ENCODE assay signal across 8 cellular contexts in the genomic region with DNA sequence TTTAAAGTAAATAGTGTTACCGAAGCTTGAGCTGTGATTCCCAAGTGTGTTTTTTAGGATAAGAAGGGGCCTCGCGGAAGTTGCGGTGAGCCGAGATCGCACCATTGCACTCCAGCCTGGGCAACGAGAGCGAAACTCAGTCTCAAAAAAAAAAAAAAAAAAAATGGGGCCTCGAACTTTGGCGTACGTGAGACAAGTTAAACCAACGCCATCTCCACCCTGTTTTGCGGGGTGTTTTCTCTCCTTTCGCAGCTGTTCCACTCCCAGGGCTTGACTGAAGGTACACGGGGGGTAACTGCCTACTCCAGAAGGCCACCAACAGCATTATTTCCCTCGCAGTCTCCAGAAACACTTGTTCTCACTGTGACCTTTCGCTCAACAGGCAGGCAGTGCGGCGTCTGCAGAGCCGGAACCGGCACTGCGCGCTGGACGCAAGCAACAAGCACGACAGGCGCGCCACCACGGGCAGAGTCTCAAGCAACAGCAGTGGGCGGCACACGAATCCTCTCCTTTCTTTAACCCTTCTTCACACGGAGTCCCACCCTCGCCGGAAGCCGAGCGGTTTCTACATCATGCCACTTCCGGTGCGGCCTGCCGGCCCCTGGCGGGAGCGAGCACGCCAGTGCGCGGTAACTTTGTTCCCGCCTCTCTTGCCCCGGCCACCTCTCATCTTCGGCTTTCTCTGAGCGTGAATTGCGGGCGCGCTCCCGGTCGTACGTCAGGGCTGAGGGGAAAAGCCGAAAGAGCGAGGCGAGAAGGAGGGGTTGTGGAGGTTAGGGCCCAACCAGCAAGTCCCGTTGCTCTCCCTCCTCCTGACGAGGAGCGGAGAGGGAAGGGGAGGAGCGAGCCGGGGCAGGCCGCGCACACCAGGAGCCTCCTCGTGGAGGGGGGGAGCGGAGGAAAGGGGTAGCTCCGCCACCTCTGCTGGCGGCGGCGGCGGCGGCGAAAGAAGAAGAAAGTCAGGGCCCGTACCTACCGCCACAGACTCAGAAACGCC. TPM values are rescaled to one million over a fixed set of nuclear protein-coding genes. Genes with fewer than 3 reads are reported as not detected.
A peak's percentile ranks its signal among the peaks of the same experiment; 100 is the strongest.
DNase-seq lines count a peak whose midpoint lies in the region; ATAC-seq, FAIRE-seq and TF ChIP-seq lines count a peak whose summit lies in the region.

No MANE protein-coding gene starts in this region.

- intact Hi-C loops in activated CD4-positive, alpha-beta T cell treated with anti-CD3 and anti-CD28 coated beads for 36 hours (cut with DNase I, micrococcal nuclease) = loop anchor here (1.0 to 5.0 kb wide), 7 partner anchors 103 to 1933 kb away; a partner anchor contains a TSS
- intact Hi-C loops in kidney (cut with DNase I) = no loop called here

- DNase-seq in BE2C (peak; percentile 98), GM19239 (ENCODE audit: insufficient read length, low spot score) (peak; percentile 78), NCI-H510A treated with DMSO at 0.1 percent for 48 hours (lab: John Stamatoyannopoulos, UW) (peak; percentile 96), choroid plexus epithelial cell (ENCODE audit: low read depth) (peak; percentile 100), kidney (peak; percentile 100)
- DNase-seq in activated CD4-positive, alpha-beta T cell treated with anti-CD3 and anti-CD28 coated beads for 36 hours = peak; percentile 99
- peak; percentile 94 for DNase-seq in stimulated activated CD4-positive, alpha-beta T cell treated with anti-CD3 and anti-CD28 coated beads, Interleukin-15, amount 100 ng/mL, for 1 hour (ENCODE audit: low read depth in 1 of 2, low spot score in 1 of 2)

- H3K4me1 ChIP-seq in BE2C (no peaks in the 10 kb centered on the region), kidney (ENCODE audit: control insufficient read depth in 1 of 2, insufficient read depth in 1 of 2, low read depth in 1 of 2, low read length in 2 of 2) (peaks cover 10% of the 10 kb centered on the region in 2 donors)

- H3K4me3 Mint-ChIP-seq in activated CD4-positive, alpha-beta T cell treated with anti-CD3 and anti-CD28 coated beads for 36 hours = peak overlapping the region; percentile 93

- ATAC-seq in HG03442 (IDR thresholded peaks at IDR 0.05; ENCODE audit: unreplicated experiment) = peak; percentile 69
- ATAC-seq in activated CD4-positive, alpha-beta T cell treated with anti-CD3 and anti-CD28 coated beads for 36 hours = peak; percentile 82

- peak overlapping the region; percentile 55 to 98 for H3K9ac ChIP-seq in kidney (ENCODE audit: low read length in 2 of 2)

- POLR2A ChIA-PET in activated CD4-positive, alpha-beta T cell treated with anti-CD3 and anti-CD28 coated beads for 36 hours (lab: Charles Lee) = no interaction called here

- H3K9me3 ChIP-seq in BE2C (no peaks in the 10 kb centered on the region), kidney (ENCODE audit: control insufficient read depth in 1 of 2, low read length in 2 of 2) (no peaks in the 10 kb centered on the region)

- peaks cover 15% of the 10 kb centered on the region for H3K36me3 Mint-ChIP-seq in activated CD4-positive, alpha-beta T cell treated with anti-CD3 and anti-CD28 coated beads for 36 hours (ENCODE audit: low read depth)

- TF ChIP-seq CTCF in BE2C (IDR thresholded peaks at IDR 0.05; ENCODE audit: low read depth, low read length) = 0 out of 2 replicates have a peak, but pooled peaks have one; percentile 6
- peak; percentile 1 for TF ChIP-seq CTCF in choroid plexus epithelial cell (conservative IDR thresholded peaks at IDR 0.05; ENCODE audit: low read depth, low read length)
- no peak for TF ChIP-seq CTCF in kidney (IDR thresholded peaks at IDR 0.05; ENCODE audit: borderline replicate concordance, extremely low read depth, insufficient read depth)

- peak overlapping the region; percentile 92 to 98 for H3K27ac ChIP-seq in kidney (ENCODE audit: low read depth in 2 of 2, low read length in 2 of 2)

- H3K4me3 ChIP-seq in BE2C (ENCODE audit: low read depth, low read length) (peak overlapping the region; percentile 69), choroid plexus epithelial cell (ENCODE audit: low read depth, low read length) (peak overlapping the region; percentile 95), kidney (ENCODE audit: low read length in 2 of 2) (peak overlapping the region; percentile 78 to 98)

- no peaks in the 10 kb centered on the region for H3K27me3 Mint-ChIP-seq in activated CD4-positive, alpha-beta T cell treated with anti-CD3 and anti-CD28 coated beads for 36 hours

- peak; percentile 99 for FAIRE-seq in GM19239 (lab: Jason Lieb, UNC)
- peak; percentile 97 for FAIRE-seq in kidney (lab: Jason Lieb, UNC)

- CTCF ChIA-PET in activated CD4-positive, alpha-beta T cell treated with anti-CD3 and anti-CD28 coated beads for 36 hours (lab: Charles Lee) = interaction anchor here (0.7 to 1.1 kb wide), 4 partner anchors 8 to 203 kb away, joined by 3 to 5 read pairs (median 3); no protein-coding TSS in a partner anchor

- no peaks in the 10 kb centered on the region for H3K9me3 Mint-ChIP-seq in activated CD4-positive, alpha-beta T cell treated with anti-CD3 and anti-CD28 coated beads for 36 hours (ENCODE audit: low read depth)

- H3K4me1 Mint-ChIP-seq in activated CD4-positive, alpha-beta T cell treated with anti-CD3 and anti-CD28 coated beads for 36 hours = peaks cover 24% of the 10 kb centered on the region

- H3K27ac Mint-ChIP-seq in activated CD4-positive, alpha-beta T cell treated with anti-CD3 and anti-CD28 coated beads for 36 hours = peak overlapping the region; percentile 98

- H3K36me3 ChIP-seq in BE2C (no peaks in the 10 kb centered on the region), kidney (ENCODE audit: control insufficient read depth in 1 of 2, insufficient read depth in 2 of 2, low read length in 2 of 2) (no peaks in the 10 kb centered on the region)

- H3K27me3 ChIP-seq in BE2C = no peaks in the 10 kb centered on the region

RNA-seq across cellular contexts. Expression of a gene that starts 0.8 kb away (rescaled TPM):
- 18.6 TPM for polyA plus RNA-seq in BE2C (2012; ENCODE audit: insufficient read depth, insufficient read length, low read depth)
- 10 to 100 TPM; 34.8 to 47.6 TPM for total RNA-seq in activated CD4-positive, alpha-beta T cell treated with anti-CD3 and anti-CD28 coated beads for 36 hours
- total RNA-seq in kidney = 50.9 TPM
- 15.5 TPM for polyA plus RNA-seq in kidney (ENCODE audit: insufficient read depth, low read depth, low replicate concordance)

Comparison
In these comparisons a context has a peak if more than half of its experiments do, and no peak if none do; other contexts are left out.
1. Peak in every context shown above with its lines: DNase-seq, ATAC-seq, H3K4me3 ChIP-seq and H3K27ac ChIP-seq.